In the genomic region with DNA sequence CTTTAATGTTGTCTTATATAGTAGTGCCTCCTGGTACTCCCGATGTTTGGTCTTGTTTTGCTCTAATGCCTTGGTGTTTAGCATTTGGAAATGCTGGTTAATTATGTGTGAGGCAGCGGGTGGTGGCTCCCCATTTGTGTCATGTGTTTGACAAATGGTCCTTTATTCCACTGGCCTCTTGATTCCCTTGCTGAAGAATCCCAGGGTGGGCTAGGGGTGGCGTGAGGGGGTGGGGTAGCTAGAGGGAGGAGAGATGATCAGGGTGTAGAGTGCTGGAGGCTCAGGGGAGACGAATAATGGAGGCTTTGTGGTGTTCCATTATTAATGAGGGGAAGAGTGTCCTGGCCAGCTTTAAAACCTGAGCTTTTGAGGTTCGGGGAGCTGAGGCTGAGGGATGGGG, we compare ENCODE assay signal across 27 cellular contexts. TPM values are rescaled to one million over a fixed set of nuclear protein-coding genes. Genes with fewer than 3 reads are reported as not detected.
DNase-seq lines count a peak whose midpoint lies in the region; ATAC-seq and TF ChIP-seq lines count a peak whose summit lies in the region.
"Had no signal": no experiment of that assay in that cellular context is flagged by ENCODE, and none has a peak within 500 bp of the region (broad histone marks: within the 10 kb centered on the region; RNA-seq: fewer than 3 reads in every experiment).

No MANE protein-coding gene starts in this region.

- H3K27ac Mint-ChIP-seq in activated naive CD8-positive, alpha-beta T cell = peak overlapping the region; percentile 82
- no peak overlapping the region for H3K27ac Mint-ChIP-seq in activated naive CD8-positive, alpha-beta T cell treated with anti-CD3 and anti-CD28 coated beads for 36 hours

- no peak for TF ChIP-seq RAD21 in neural cell (conservative IDR thresholded peaks at IDR 0.05)
- TF ChIP-seq RAD21 in SK-N-SH (IDR thresholded peaks at IDR 0.05; ENCODE audit: low read length) = no peak

- H3K36me3 Mint-ChIP-seq in activated naive CD8-positive, alpha-beta T cell = peaks cover 7% of the 10 kb centered on the region
- H3K36me3 Mint-ChIP-seq in activated naive CD8-positive, alpha-beta T cell treated with anti-CD3 and anti-CD28 coated beads for 36 hours = peaks cover 34% of the 10 kb centered on the region

- peak overlapping the region; percentile 19 for H3K4me2 ChIP-seq in neural cell (ENCODE audit: low read length)
- no peak overlapping the region for H3K4me2 ChIP-seq in SK-N-SH

- H3K79me2 ChIP-seq in neural cell (replicated peaks; ENCODE audit: insufficient read depth, low read length) (peaks cover 68% of the 10 kb centered on the region), SK-N-SH (ENCODE audit: insufficient read depth) (peaks cover 69% of the 10 kb centered on the region)

- H3K27me3 Mint-ChIP-seq in activated naive CD8-positive, alpha-beta T cell = no peaks in the 10 kb centered on the region
- no peaks in the 10 kb centered on the region for H3K27me3 Mint-ChIP-seq in activated naive CD8-positive, alpha-beta T cell treated with anti-CD3 and anti-CD28 coated beads for 36 hours

- 91% methylated on average over 5 of the region's 5 CpGs for WGBS in SK-N-SH (ENCODE audit: low lambda C conversion rate)

- H3K27me3 ChIP-seq in neural cell (ENCODE audit: insufficient read depth, low read depth, low read length) (no peaks in the 10 kb centered on the region), SK-N-SH (ENCODE audit: insufficient read depth) (no peaks in the 10 kb centered on the region)
- H3K27me3 ChIP-seq: adrenal gland, gastrocnemius medialis, vagina had no signal

- H3K4me3 ChIP-seq in neural cell (ENCODE audit: low read length) = peak overlapping the region; percentile 97
- no peak overlapping the region for H3K4me3 ChIP-seq in SK-N-SH (ENCODE audit: low read depth in 2 of 2, low read length in 1 of 2)
- H3K4me3 ChIP-seq: adrenal gland, gastrocnemius medialis, vagina had no signal

- H3K36me3 ChIP-seq in neural cell (ENCODE audit: insufficient read depth, low read length) (peaks cover 15% of the 10 kb centered on the region), SK-N-SH (replicated peaks in 1 of 2; ENCODE audit: control insufficient read depth in 1 of 2, insufficient read depth in 2 of 2, low read length in 1 of 2) (peaks cover 83% of the 10 kb centered on the region in 2 experiments)

- H3F3A ChIP-seq in neural cell (ENCODE audit: insufficient read depth, low read length, poor library complexity, severe bottlenecking) (no peaks in the 10 kb centered on the region), SK-N-SH (replicated peaks; ENCODE audit: insufficient read depth) (peaks cover 8% of the 10 kb centered on the region)

- H3K4me1 Mint-ChIP-seq in activated naive CD8-positive, alpha-beta T cell (ENCODE audit: low read depth) = peaks cover 59% of the 10 kb centered on the region
- peaks cover 52% of the 10 kb centered on the region for H3K4me1 Mint-ChIP-seq in activated naive CD8-positive, alpha-beta T cell treated with anti-CD3 and anti-CD28 coated beads for 36 hours

- no peaks in the 10 kb centered on the region for H3K9me3 ChIP-seq in neural cell (ENCODE audit: low read length)
- H3K9me3 ChIP-seq in SK-N-SH = no peaks in the 10 kb centered on the region
- H3K9me3 ChIP-seq: adrenal gland, gastrocnemius medialis, vagina had no signal

- H3K4me1 ChIP-seq in SK-N-SH (ENCODE audit: control insufficient read depth in 1 of 2, insufficient read depth in 2 of 2, low read depth in 1 of 2, low read length in 1 of 2) = peaks cover 14 to 30% of the 10 kb centered on the region in 2 experiments

- H2AFZ ChIP-seq in neural cell (ENCODE audit: low read depth, low read length) = no peak overlapping the region
- no peak overlapping the region for H2AFZ ChIP-seq in SK-N-SH (ENCODE audit: low read depth)

- CTCF ChIA-PET in SK-N-SH (lab: Yijun Ruan, JAX) = interaction anchor here (1.3 to 5.5 kb wide), 3 partner anchors 8 to 89 kb away, joined by 3 to 26 read pairs (median 4); no protein-coding TSS in a partner anchor

- POLR2A ChIA-PET in SK-N-SH (lab: Yijun Ruan, JAX) = no interaction called here

- TF ChIP-seq EP300 in neural cell (conservative IDR thresholded peaks at IDR 0.05; ENCODE audit: poor library complexity, severe bottlenecking) (no peak), SK-N-SH (IDR thresholded peaks at IDR 0.05; ENCODE audit: borderline replicate concordance in 1 of 2, low read depth in 1 of 2, low read length in 1 of 2) (no peak)

- no peak for DNase-seq in activated naive CD8-positive, alpha-beta T cell treated with anti-CD3 and anti-CD28 coated beads for 36 hours
- DNase-seq in ecto neural progenitor cell (ENCODE audit: low spot score) = peak; percentile 48
- DNase-seq in activated CD4-positive, CD25-positive, alpha-beta regulatory T cell (lab: John Stamatoyannopoulos, UW) = no peak
- no peak for DNase-seq in SK-N-SH
- DNase-seq: ACHN; activated T-cell treated with anti-CD3 and anti-CD28 coated beads, Interleukin-2, amount 50 U/mL, for 48 hours; adrenal gland; gastrocnemius medialis; mesenchymal stem cell; natural killer cell; NCI-H1417; NCI-H510A; NK-92 treated with Interleukin-12 subunit alpha and Interleukin-12 subunit beta, amount 100 ng/mL, for 24 hours; stimulated activated CD4-positive, alpha-beta T cell treated with anti-CD3 and anti-CD28 coated beads, Interleukin-4, amount 100 ng/mL, for 24 hours; T-helper 2 cell; WERI-Rb-1 had no signal

- no peaks in the 10 kb centered on the region for H3K9me3 Mint-ChIP-seq in activated naive CD8-positive, alpha-beta T cell (ENCODE audit: low read depth)
- H3K9me3 Mint-ChIP-seq in activated naive CD8-positive, alpha-beta T cell treated with anti-CD3 and anti-CD28 coated beads for 36 hours = no peaks in the 10 kb centered on the region
- H3K9me3 Mint-ChIP-seq: natural killer cell had no signal

- no peak for TF ChIP-seq CTCF in neural cell (IDR thresholded peaks at IDR 0.05; ENCODE audit: poor library complexity, severe bottlenecking)
- no peak for TF ChIP-seq CTCF in SK-N-SH (IDR thresholded peaks at IDR 0.05)

- H3K9me2 ChIP-seq in neural cell (ENCODE audit: insufficient read depth, low read length) (no peaks in the 10 kb centered on the region), SK-N-SH (no peaks in the 10 kb centered on the region)

- H3K9ac ChIP-seq in neural cell (ENCODE audit: low read length) = no peak overlapping the region
- no peak overlapping the region for H3K9ac ChIP-seq in SK-N-SH

- no peak overlapping the region for H3K27ac ChIP-seq in neural cell (ENCODE audit: low read length)
- H3K27ac ChIP-seq in SK-N-SH (ENCODE audit: low read depth in 2 of 2, low read length in 1 of 2) = no peak overlapping the region
- H3K27ac ChIP-seq: adrenal gland, vagina, WERI-Rb-1 had no signal

- peak overlapping the region; percentile 30 for H3K4me3 Mint-ChIP-seq in activated naive CD8-positive, alpha-beta T cell
- no peak overlapping the region for H3K4me3 Mint-ChIP-seq in activated naive CD8-positive, alpha-beta T cell treated with anti-CD3 and anti-CD28 coated beads for 36 hours
- H3K4me3 Mint-ChIP-seq: CD14-positive monocyte, natural killer cell had no signal

- ATAC-seq in GM19023 (IDR thresholded peaks at IDR 0.05; ENCODE audit: unreplicated experiment) = no peak
- ATAC-seq in HG03280 (IDR thresholded peaks at IDR 0.05; ENCODE audit: unreplicated experiment) = no peak
- ATAC-seq: gastrocnemius medialis, natural killer cell had no signal

- H4K20me1 ChIP-seq in neural cell (ENCODE audit: insufficient read depth) = peaks cover 84% of the 10 kb centered on the region
- H4K20me1 ChIP-seq in SK-N-SH (ENCODE audit: insufficient read depth) = peaks cover 89% of the 10 kb centered on the region

TF ChIP-seq in neural cell, 6 proteins besides CTCF, POLR2A, EP300 and RAD21 (continues in another document):
- no peak for TF ChIP-seq TAF1 (IDR thresholded peaks at IDR 0.05; ENCODE audit: low read depth)
- no peak for TF ChIP-seq SMC3 (conservative IDR thresholded peaks at IDR 0.05; ENCODE audit: poor library complexity)
- no peak for TF ChIP-seq MXI1 (conservative IDR thresholded peaks at IDR 0.05; ENCODE audit: poor library complexity, severe bottlenecking)

TF ChIP-seq in SK-N-SH, 30 proteins besides CTCF, POLR2A, EP300 and RAD21:
- no peak for TF ChIP-seq TEAD4 (IDR thresholded peaks at IDR 0.05; ENCODE audit: borderline replicate concordance, insufficient read depth)
- TF ChIP-seq, protein P1, sequence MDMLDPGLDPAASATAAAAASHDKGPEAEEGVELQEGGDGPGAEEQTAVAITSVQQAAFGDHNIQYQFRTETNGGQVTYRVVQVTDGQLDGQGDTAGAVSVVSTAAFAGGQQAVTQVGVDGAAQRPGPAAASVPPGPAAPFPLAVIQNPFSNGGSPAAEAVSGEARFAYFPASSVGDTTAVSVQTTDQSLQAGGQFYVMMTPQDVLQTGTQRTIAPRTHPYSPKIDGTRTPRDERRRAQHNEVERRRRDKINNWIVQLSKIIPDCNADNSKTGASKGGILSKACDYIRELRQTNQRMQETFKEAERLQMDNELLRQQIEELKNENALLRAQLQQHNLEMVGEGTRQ (IDR thresholded peaks at IDR 0.05; ENCODE audit: borderline replicate concordance, low read depth, low read length) = no peak
- TF ChIP-seq MXI1 (IDR thresholded peaks at IDR 0.05; ENCODE audit: low read depth, low read length) = no peak
TF ChIP-seq in SK-N-SH: peak in this region for 0.

RNA-seq across cellular contexts. Expression of a gene that starts 5.4 kb away (rescaled TPM):
- total RNA-seq in activated naive CD8-positive, alpha-beta T cell treated with anti-CD3 and anti-CD28 coated beads for 36 hours = 10 to 100 TPM; 33.4 to 33.5 TPM
- 66.7 and 72.0 TPM in 2 replicates for polyA plus RNA-seq in neural cell
- polyA minus RNA-seq in neural cell = 63.1 and 64.0 TPM in 2 replicates
- polyA plus RNA-seq in SK-N-SH (2012; rRNA removed) = 27.0 and 27.4 TPM in 2 replicates
- polyA plus RNA-seq in SK-N-SH (2012; cell fraction: cytosol; rRNA removed) = 29.3 TPM in 2 replicates
- 17.1 and 23.7 TPM in 2 replicates for polyA plus RNA-seq in SK-N-SH (2012; cell fraction: nucleus; rRNA removed)

RNA-seq across cellular contexts. Expression of a gene that starts 59.6 kb away (rescaled TPM):
- under 1 TPM; 0.14 to 0.22 TPM for total RNA-seq in activated naive CD8-positive, alpha-beta T cell treated with anti-CD3 and anti-CD28 coated beads for 36 hours
- polyA plus RNA-seq in neural cell (not detected in 2 replicates), SK-N-SH (2012; rRNA removed) (not detected in 2 replicates)
- polyA minus RNA-seq in neural cell = 0.12 TPM in 1 of 2 replicates, not detected in the other
- not detected in 2 replicates for polyA plus RNA-seq in SK-N-SH (2012; cell fraction: cytosol; rRNA removed)
- polyA plus RNA-seq in SK-N-SH (2012; cell fraction: nucleus; rRNA removed) = not detected in 2 replicates
- total RNA-seq: adrenal gland, dermis microvascular lymphatic vessel endothelial cell, gastrocnemius medialis, kidney epithelial cell, pulmonary artery endothelial cell, SK-MEL-5, subcutaneous adipose tissue, vagina had no signal
- polyA plus RNA-seq: CD14-positive monocyte had no signal
